1 cellular context compared by ENCODE assay signal in the genomic region with DNA sequence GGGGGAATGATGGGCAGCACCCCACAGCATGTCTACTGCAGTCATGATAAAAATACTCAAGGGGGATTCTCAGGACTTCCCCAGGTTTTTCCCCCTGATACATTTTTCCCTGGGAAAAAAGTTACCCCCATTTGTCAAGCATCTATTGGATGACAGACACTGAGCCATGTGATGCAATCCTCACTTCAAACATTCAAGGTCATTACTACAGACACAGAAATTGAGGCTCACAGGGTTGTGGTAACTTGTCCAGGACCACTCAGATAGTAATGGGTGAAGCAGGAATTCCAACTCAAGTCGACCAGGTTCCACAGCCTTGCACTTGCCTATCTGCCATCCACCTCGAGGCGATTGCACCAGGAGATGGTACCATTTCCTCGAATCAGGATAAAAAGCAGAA.
TF ChIP-seq lines count a peak whose summit lies in the region.

No MANE protein-coding gene starts in this region.

TF ChIP-seq in HepG2, 621 proteins besides CTCF, POLR2A, EP300 and RAD21:
- TF ChIP-seq, protein P1, sequence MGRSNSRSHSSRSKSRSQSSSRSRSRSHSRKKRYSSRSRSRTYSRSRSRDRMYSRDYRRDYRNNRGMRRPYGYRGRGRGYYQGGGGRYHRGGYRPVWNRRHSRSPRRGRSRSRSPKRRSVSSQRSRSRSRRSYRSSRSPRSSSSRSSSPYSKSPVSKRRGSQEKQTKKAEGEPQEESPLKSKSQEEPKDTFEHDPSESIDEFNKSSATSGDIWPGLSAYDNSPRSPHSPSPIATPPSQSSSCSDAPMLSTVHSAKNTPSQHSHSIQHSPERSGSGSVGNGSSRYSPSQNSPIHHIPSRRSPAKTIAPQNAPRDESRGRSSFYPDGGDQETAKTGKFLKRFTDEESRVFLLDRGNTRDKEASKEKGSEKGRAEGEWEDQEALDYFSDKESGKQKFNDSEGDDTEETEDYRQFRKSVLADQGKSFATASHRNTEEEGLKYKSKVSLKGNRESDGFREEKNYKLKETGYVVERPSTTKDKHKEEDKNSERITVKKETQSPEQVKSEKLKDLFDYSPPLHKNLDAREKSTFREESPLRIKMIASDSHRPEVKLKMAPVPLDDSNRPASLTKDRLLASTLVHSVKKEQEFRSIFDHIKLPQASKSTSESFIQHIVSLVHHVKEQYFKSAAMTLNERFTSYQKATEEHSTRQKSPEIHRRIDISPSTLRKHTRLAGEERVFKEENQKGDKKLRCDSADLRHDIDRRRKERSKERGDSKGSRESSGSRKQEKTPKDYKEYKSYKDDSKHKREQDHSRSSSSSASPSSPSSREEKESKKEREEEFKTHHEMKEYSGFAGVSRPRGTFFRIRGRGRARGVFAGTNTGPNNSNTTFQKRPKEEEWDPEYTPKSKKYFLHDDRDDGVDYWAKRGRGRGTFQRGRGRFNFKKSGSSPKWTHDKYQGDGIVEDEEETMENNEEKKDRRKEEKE (IDR thresholded peaks at IDR 0.05), result no peak
- TF ChIP-seq CEBPB (IDR thresholded peaks at IDR 0.05; ENCODE audit: borderline replicate concordance, low read depth, low read length), result peak; percentile 58
